In genomic region chr15:38562278-38562677, GRCh38 we compare ENCODE assay signal across 15 cellular contexts. TPM values are rescaled to one million over a fixed set of nuclear protein-coding genes. Genes with fewer than 3 reads are reported as not detected.
DNase-seq lines count a peak whose midpoint lies in the region; ATAC-seq lines count a peak whose summit lies in the region.
"Had no signal": no experiment of that assay in that cellular context is flagged by ENCODE, and none has a peak within 500 bp of the region (broad histone marks: within the 10 kb centered on the region; RNA-seq: fewer than 3 reads in every experiment).

No MANE protein-coding gene starts in this region.

- peak overlapping the region; percentile 96 for H3K4me3 Mint-ChIP-seq in activated T-cell treated with anti-CD3 and anti-CD28 coated beads, Interleukin-2, amount 50 U/mL, for 4 hours
- H3K4me3 Mint-ChIP-seq in activated naive CD8-positive, alpha-beta T cell, result peak overlapping the region; percentile 95

- in situ Hi-C loops in KBM-7 (cut with MboI; ENCODE audit: low pct_unique_long_range_greater_than_20kb, low sequenced_read_pairs), result no loop called here

- H3K4me1 Mint-ChIP-seq in activated T-cell treated with anti-CD3 and anti-CD28 coated beads, Interleukin-2, amount 50 U/mL, for 4 hours (ENCODE audit: low read depth), result peaks cover 84% of the 10 kb centered on the region
- peaks cover 82% of the 10 kb centered on the region for H3K4me1 Mint-ChIP-seq in activated naive CD8-positive, alpha-beta T cell (ENCODE audit: low read depth)

- DNase-seq in activated T-cell treated with anti-CD3 and anti-CD28 coated beads, Interleukin-2, amount 50 U/mL, for 4 hours, result no peak
- no peak for DNase-seq in activated T-cell treated with anti-CD3 and anti-CD28 coated beads, Interleukin-2, amount 50 U/mL, for 1 hour
- DNase-seq in Jurkat, Clone E6-1 (ENCODE audit: low read depth, low spot score), result peak; percentile 56
- DNase-seq in stimulated activated CD8-positive, alpha-beta memory T cell treated with anti-CD3 and anti-CD28 coated beads, Interleukin-4, amount 100 ng/mL, for 48 hours, result peak; percentile 61
- DNase-seq in KBM-7, result no peak
- DNase-seq in central memory CD4-positive, alpha-beta T cell, result no peak
- DNase-seq: foreskin fibroblast, islet precursor cell, posterior cingulate gyrus, SW 1271 had no signal

- peaks cover 47% of the 10 kb centered on the region for H3K36me3 Mint-ChIP-seq in activated T-cell treated with anti-CD3 and anti-CD28 coated beads, Interleukin-2, amount 50 U/mL, for 4 hours (ENCODE audit: insufficient read depth)
- H3K36me3 Mint-ChIP-seq in activated naive CD8-positive, alpha-beta T cell, result peaks cover 20% of the 10 kb centered on the region

- H3K9me3 Mint-ChIP-seq in activated T-cell treated with anti-CD3 and anti-CD28 coated beads, Interleukin-2, amount 50 U/mL, for 4 hours, result no peaks in the 10 kb centered on the region
- no peaks in the 10 kb centered on the region for H3K9me3 Mint-ChIP-seq in activated naive CD8-positive, alpha-beta T cell (ENCODE audit: low read depth)

- no peaks in the 10 kb centered on the region for H3K27me3 Mint-ChIP-seq in activated T-cell treated with anti-CD3 and anti-CD28 coated beads, Interleukin-2, amount 50 U/mL, for 4 hours (ENCODE audit: low read depth)
- H3K27me3 Mint-ChIP-seq in activated naive CD8-positive, alpha-beta T cell, result no peaks in the 10 kb centered on the region

- H3K4me3 ChIP-seq in Jurkat, Clone E6-1 (ENCODE audit: low read length), result peak overlapping the region; percentile 89
- H3K4me3 ChIP-seq: HAP-1, upper lobe of left lung had no signal

- peak overlapping the region; percentile 98 for H3K27ac Mint-ChIP-seq in activated naive CD8-positive, alpha-beta T cell

- no peak for ATAC-seq in activated T-cell treated with anti-CD3 and anti-CD28 coated beads, Interleukin-2, amount 50 U/mL, for 4 hours
- ATAC-seq in GM18868 (IDR thresholded peaks at IDR 0.05; ENCODE audit: unreplicated experiment), result no peak

RNA-seq across cellular contexts. Expression of gene RASGRP1, which starts 2.3 kb away (rescaled TPM):
- 10 to 100 TPM; 36.9 to 55.5 (median 47.6) TPM for total RNA-seq in activated T-cell treated with anti-CD3 and anti-CD28 coated beads, Interleukin-2, amount 50 U/mL, for 4 hours
- 35.1 TPM for polyA plus RNA-seq in Jurkat, Clone E6-1 (2012; ENCODE audit: insufficient read depth, insufficient read length)
- total RNA-seq: MCF 10A had no signal

Comparison
In these comparisons a context has a peak if more than half of its experiments do, and no peak if none do; other contexts are left out.
1. DNase-seq: peak in Jurkat, Clone E6-1 (single experiment) and stimulated activated CD8-positive, alpha-beta memory T cell treated with anti-CD3 and anti-CD28 coated beads, Interleukin-4, amount 100 ng/mL, for 48 hours (single experiment); none in activated T-cell treated with anti-CD3 and anti-CD28 coated beads, Interleukin-2, amount 50 U/mL, for 4 hours (single experiment), activated T-cell treated with anti-CD3 and anti-CD28 coated beads, Interleukin-2, amount 50 U/mL, for 1 hour (single experiment), KBM-7 (single experiment) and central memory CD4-positive, alpha-beta T cell (single experiment).